Comparison of ENCODE assay signal across 26 cellular contexts in genomic region chr20:57427239-57428127, GRCh38.
"Had no signal": no experiment of that assay in that cellular context is flagged by ENCODE, and none has a peak within 500 bp of the region (broad histone marks: within the 10 kb centered on the region; RNA-seq: fewer than 3 reads in every experiment).

No MANE protein-coding gene starts in this region.

- H3K9me3 Mint-ChIP-seq: activated T-cell treated with anti-CD3 and anti-CD28 coated beads, Interleukin-2, amount 50 U/mL, for 24 hours; activated T-helper 17 cell treated with anti-CD3 and anti-CD28 coated beads, Interleukin-2, amount 50 U/mL, for 72 hours; central memory CD8-positive, alpha-beta T cell; nephron; stimulated activated naive B cell treated with anti-CD40 and anti-IgM and Interleukin-4, amounts not matched to agents 10 μg/mL and 1 μg/mL and 100 μg/mL, for 72 hours had no signal

- FAIRE-seq: colon, frontal cortex, pancreas had no signal

- DNase-seq: activated CD4-positive, alpha-beta T cell treated with anti-CD3 and anti-CD28 coated beads, Interleukin-2, amount 50 U/mL, for 1 hour; activated CD4-positive, CD25-positive, alpha-beta regulatory T cell treated with anti-CD3 and anti-CD28 coated beads, Interleukin-2, amount 50 U/mL, for 72 hours; activated CD8-positive, alpha-beta memory T cell treated with anti-CD3 and anti-CD28 coated beads for 24 hours; activated CD8-positive, alpha-beta memory T cell treated with anti-CD3 and anti-CD28 coated beads, Interleukin-2, amount 50 U/mL, for 4 hours; activated naive CD4-positive, alpha-beta T cell; activated T-cell treated with anti-CD3 and anti-CD28 coated beads, Interleukin-2, amount 50 U/mL, for 24 hours; brain microvascular endothelial cell; effector memory CD4-positive, alpha-beta T cell; glutamatergic neuron; left ventricle myocardium inferior; stimulated activated CD4-positive, alpha-beta T cell treated with anti-CD3 and anti-CD28 coated beads, Interleukin-2, amount 100 ng/mL, for 24 hours; stimulated activated naive B cell treated with anti-CD40 and anti-IgM and Interleukin-4, amounts not matched to agents 10 μg/mL and 1 μg/mL and 100 μg/mL, for 72 hours; testis; upper lobe of left lung had no signal

- H3K27me3 ChIP-seq: adrenal gland, ascending aorta, brain microvascular endothelial cell, hepatocyte, pancreas, testis, upper lobe of left lung had no signal

- H3K4me3 ChIP-seq: adrenal gland, ascending aorta, hepatocyte, left ventricle myocardium inferior, pancreas, psoas muscle, testis, upper lobe of left lung had no signal

- H2AFZ ChIP-seq: hepatocyte had no signal

- H3K27ac Mint-ChIP-seq: activated naive CD8-positive, alpha-beta T cell; activated T-cell treated with anti-CD3 and anti-CD28 coated beads, Interleukin-2, amount 50 U/mL, for 24 hours; activated T-helper 17 cell treated with anti-CD3 and anti-CD28 coated beads, Interleukin-2, amount 50 U/mL, for 72 hours; nephron; stimulated activated naive B cell treated with anti-CD40 and anti-IgM and Interleukin-4, amounts not matched to agents 10 μg/mL and 1 μg/mL and 100 μg/mL, for 72 hours had no signal

- H3K36me3 Mint-ChIP-seq: activated naive CD8-positive, alpha-beta T cell had no signal

- H3K27ac ChIP-seq: adrenal gland, brain microvascular endothelial cell, hepatocyte, left ventricle myocardium inferior, pancreas, testis, upper lobe of left lung, VCaP had no signal

- H3K79me2 ChIP-seq: hepatocyte had no signal

- H3K27me3 Mint-ChIP-seq: activated naive CD8-positive, alpha-beta T cell; activated T-cell treated with anti-CD3 and anti-CD28 coated beads, Interleukin-2, amount 50 U/mL, for 24 hours; activated T-helper 17 cell treated with anti-CD3 and anti-CD28 coated beads, Interleukin-2, amount 50 U/mL, for 72 hours; central memory CD8-positive, alpha-beta T cell; stimulated activated naive B cell treated with anti-CD40 and anti-IgM and Interleukin-4, amounts not matched to agents 10 μg/mL and 1 μg/mL and 100 μg/mL, for 72 hours had no signal

- H3K4me2 ChIP-seq: hepatocyte had no signal

- H3K4me3 Mint-ChIP-seq: activated naive CD8-positive, alpha-beta T cell; activated T-cell treated with anti-CD3 and anti-CD28 coated beads, Interleukin-2, amount 50 U/mL, for 24 hours; activated T-helper 17 cell treated with anti-CD3 and anti-CD28 coated beads, Interleukin-2, amount 50 U/mL, for 72 hours; central memory CD8-positive, alpha-beta T cell; nephron; stimulated activated naive B cell treated with anti-CD40 and anti-IgM and Interleukin-4, amounts not matched to agents 10 μg/mL and 1 μg/mL and 100 μg/mL, for 72 hours had no signal

- H3K36me3 ChIP-seq: adrenal gland, ascending aorta, brain microvascular endothelial cell, left ventricle myocardium inferior, pancreas, upper lobe of left lung had no signal

- H3K9me3 ChIP-seq: adrenal gland, ascending aorta, left ventricle myocardium inferior, pancreas, psoas muscle, testis, upper lobe of left lung had no signal
